ENCODE assay signal across 8 cellular contexts in the genomic region with DNA sequence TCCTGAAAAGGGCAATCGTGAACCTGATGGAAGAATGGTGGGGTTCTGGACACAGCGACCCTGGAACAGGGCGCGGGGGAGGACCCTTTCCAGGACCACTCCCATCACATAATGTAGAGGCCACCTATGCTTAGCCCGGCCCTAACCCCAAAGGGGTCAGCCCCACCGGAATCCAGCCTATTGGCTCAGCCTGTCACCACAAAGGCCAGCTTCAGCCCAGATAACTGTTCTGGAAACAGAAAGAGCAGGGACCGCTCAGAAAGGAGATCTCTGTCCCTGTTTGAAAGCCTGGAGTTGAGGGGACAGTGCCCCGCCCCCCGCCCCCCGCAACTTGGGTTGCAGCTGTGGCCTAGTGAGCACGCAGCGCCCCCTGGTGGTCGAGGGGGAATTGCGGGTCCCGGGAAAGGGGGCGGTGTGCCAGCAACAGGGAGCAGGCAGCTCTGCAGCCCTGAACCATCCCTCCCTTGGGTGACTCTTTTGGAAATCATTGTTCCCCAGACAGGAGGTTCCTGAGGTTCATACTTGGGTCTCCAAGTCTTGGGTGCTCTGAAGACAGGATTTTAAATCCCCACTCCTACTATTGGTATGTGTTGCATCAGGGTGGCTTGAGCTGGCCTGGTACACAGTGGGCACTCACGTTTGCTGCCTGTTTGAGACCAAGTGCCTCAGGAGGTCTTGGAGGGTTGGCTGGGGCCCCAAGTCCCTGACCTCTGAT. TPM values are rescaled to one million over a fixed set of nuclear protein-coding genes. Genes with fewer than 3 reads are reported as not detected.
DNase-seq lines count a peak whose midpoint lies in the region; ATAC-seq and TF ChIP-seq lines count a peak whose summit lies in the region.

No MANE protein-coding gene starts in this region.

- 0 out of 3 replicates have a peak, but pooled peaks have one; percentile 35 for ATAC-seq in RWPE2 (ENCODE audit: low read depth)
- no peak for ATAC-seq in GM18907 (IDR thresholded peaks at IDR 0.05; ENCODE audit: unreplicated experiment)

- peak; percentile 96 for TF ChIP-seq CTCF in RWPE2 (IDR thresholded peaks at IDR 0.05; ENCODE audit: poor library complexity, severe bottlenecking)
- TF ChIP-seq CTCF in progenitor cell of endocrine pancreas (IDR thresholded peaks at IDR 0.05; ENCODE audit: unreplicated experiment), result peak; percentile 97

- intact Hi-C loops in head of caudate nucleus (cut with DNase I), result loop anchor here (5.0 kb wide), 1 partner anchor 34 kb away; no protein-coding TSS in a partner anchor

- DNase-seq in C1 segment of cervical spinal cord (lab: John Stamatoyannopoulos, UW), result peak in 11 of 14 donors; percentile 13 to 84 (median 39)
- peak; percentile 37 for DNase-seq in H4 (ENCODE audit: low spot score)
- no peak for DNase-seq in RWPE2 (ENCODE audit: low spot score)
- peak; percentile 48 to 74 (median 70) for DNase-seq in activated naive CD4-positive, alpha-beta T cell (lab: John Stamatoyannopoulos, UW)
- DNase-seq in head of caudate nucleus, result peak; percentile 38 to 93 (median 82)
- peak; percentile 79 for DNase-seq in progenitor cell of endocrine pancreas (ENCODE audit: low spot score, unreplicated experiment)
- DNase-seq in ureter (ENCODE audit: low spot score), result peak; percentile 72

- no peak overlapping the region for H3K4me3 ChIP-seq in RWPE2 (ENCODE audit: severe bottlenecking)

- no peaks in the 10 kb centered on the region for H3K9me3 Mint-ChIP-seq in progenitor cell of endocrine pancreas (ENCODE audit: low read depth)

- no peak overlapping the region for H3K4me3 Mint-ChIP-seq in progenitor cell of endocrine pancreas (ENCODE audit: low read depth)

- H3K9me3 ChIP-seq in RWPE2 (ENCODE audit: severe bottlenecking), result no peaks in the 10 kb centered on the region

- H3K27me3 ChIP-seq in RWPE2 (ENCODE audit: insufficient read depth, poor library complexity, severe bottlenecking), result no peaks in the 10 kb centered on the region

- no peak overlapping the region for H3K27ac ChIP-seq in RWPE2 (ENCODE audit: poor library complexity, severe bottlenecking)

- peaks cover 8% of the 10 kb centered on the region for H3K27me3 Mint-ChIP-seq in progenitor cell of endocrine pancreas

- H3K4me1 Mint-ChIP-seq in progenitor cell of endocrine pancreas (ENCODE audit: low read depth), result peaks cover 2% of the 10 kb centered on the region

- H3K27ac Mint-ChIP-seq in progenitor cell of endocrine pancreas, result no peak overlapping the region

- no peaks in the 10 kb centered on the region for H3K36me3 Mint-ChIP-seq in progenitor cell of endocrine pancreas (ENCODE audit: insufficient read depth)

- H3K4me1 ChIP-seq in RWPE2 (ENCODE audit: insufficient read depth, poor library complexity, severe bottlenecking), result no peaks in the 10 kb centered on the region

- H3K36me3 ChIP-seq in RWPE2 (ENCODE audit: low read depth), result no peaks in the 10 kb centered on the region

RNA-seq across cellular contexts. Expression of a gene that starts 1.5 kb away (rescaled TPM):
- total RNA-seq in H4 (2014; rRNA removed; shearing (Covaris generic)), result 0.02 TPM in 1 of 2 replicates, not detected in the other
- not detected in 2 replicates for total RNA-seq in progenitor cell of endocrine pancreas
- total RNA-seq in ureter, result 9.5 TPM

RNA-seq across cellular contexts. Expression of a gene that starts 21.6 kb away (rescaled TPM):
- 0.12 TPM in 1 of 2 replicates, not detected in the other for total RNA-seq in H4 (2014; rRNA removed; shearing (Covaris generic))
- total RNA-seq in progenitor cell of endocrine pancreas (not detected in 2 replicates), ureter (9.7 TPM)

RNA-seq across cellular contexts. Expression of a gene that starts 29.1 kb away (rescaled TPM):
- total RNA-seq in H4 (2014; rRNA removed; shearing (Covaris generic)), result not detected in 2 replicates
- 0.47 and 0.67 TPM in 2 replicates for total RNA-seq in progenitor cell of endocrine pancreas
- 56.9 TPM for total RNA-seq in ureter

RNA-seq across cellular contexts. Expression of a gene that starts 47.7 kb away (rescaled TPM):
- not detected in 2 replicates for total RNA-seq in H4 (2014; rRNA removed; shearing (Covaris generic))
- not detected in 2 replicates for total RNA-seq in progenitor cell of endocrine pancreas
- total RNA-seq in ureter, result not detected

RNA-seq across cellular contexts. Expression of a gene that starts 56.7 kb away (rescaled TPM):
- total RNA-seq in H4 (2014; rRNA removed; shearing (Covaris generic)), result 38.3 and 38.9 TPM in 2 replicates
- 18.9 and 20.2 TPM in 2 replicates for total RNA-seq in progenitor cell of endocrine pancreas
- total RNA-seq in ureter, result 36.6 TPM

Comparison
In these comparisons a context has a peak if more than half of its experiments do, and no peak if none do; other contexts are left out.
1. RNA of a gene that starts 1.5 kb away (total RNA-seq): 9.5 TPM in ureter (single experiment); 0.02 TPM in H4 and not detected in progenitor cell of endocrine pancreas; every median in the first group is over 10 times any median in the second.
2. RNA of a gene that starts 29.1 kb away (total RNA-seq): 56.9 TPM in ureter (single experiment); 0.47 to 0.67 TPM in progenitor cell of endocrine pancreas and not detected in H4; every median in the first group is over 10 times any median in the second.